26 cellular contexts compared by ENCODE assay signal in the genomic region with DNA sequence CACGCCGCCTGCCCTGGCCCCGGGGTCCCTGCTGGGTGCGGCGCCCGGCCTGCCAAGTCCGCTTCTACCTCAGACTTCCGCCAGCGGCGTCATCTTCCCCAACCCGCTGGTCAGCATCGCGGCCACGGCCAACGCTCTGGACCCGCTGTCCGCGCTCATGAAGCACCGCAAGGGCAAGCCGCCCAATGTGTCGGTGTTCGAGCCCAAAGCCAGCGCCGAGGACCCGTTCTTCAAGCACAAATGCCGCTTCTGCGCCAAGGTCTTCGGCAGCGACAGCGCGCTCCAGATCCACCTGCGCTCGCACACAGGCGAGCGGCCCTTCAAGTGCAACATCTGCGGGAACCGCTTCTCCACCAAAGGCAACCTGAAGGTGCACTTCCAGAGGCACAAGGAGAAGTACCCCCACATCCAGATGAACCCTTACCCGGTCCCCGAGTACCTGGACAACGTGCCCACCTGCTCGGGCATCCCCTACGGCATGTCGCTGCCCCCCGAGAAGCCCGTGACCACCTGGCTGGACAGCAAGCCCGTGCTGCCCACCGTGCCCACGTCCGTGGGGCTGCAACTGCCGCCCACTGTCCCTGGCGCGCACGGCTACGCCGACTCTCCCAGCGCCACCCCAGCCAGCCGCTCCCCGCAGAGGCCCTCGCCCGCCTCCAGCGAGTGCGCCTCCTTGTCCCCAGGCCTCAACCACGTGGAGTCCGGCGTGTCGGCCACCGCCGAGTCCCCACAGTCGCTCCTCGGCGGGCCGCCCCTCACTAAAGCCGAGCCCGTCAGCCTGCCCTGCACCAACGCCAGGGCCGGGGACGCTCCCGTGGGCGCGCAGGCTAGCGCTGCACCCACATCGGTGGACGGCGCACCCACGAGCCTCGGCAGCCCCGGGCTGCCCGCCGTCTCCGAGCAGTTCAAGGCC. TPM values are rescaled to one million over a fixed set of nuclear protein-coding genes. Genes with fewer than 3 reads are reported as not detected.
"Had no signal": no experiment of that assay in that cellular context is flagged by ENCODE, and none has a peak within 500 bp of the region (broad histone marks: within the 10 kb centered on the region; RNA-seq: fewer than 3 reads in every experiment).

No MANE protein-coding gene starts in this region.

- H3K4me3 ChIP-seq: body of pancreas, K562, SK-N-MC had no signal

- H3K9me3 Mint-ChIP-seq: activated naive CD4-positive, alpha-beta T cell treated with anti-CD3 and anti-CD28 coated beads, Interleukin-2, amount 50 U/mL, for 24 hours; T-cell had no signal

- H3K4me3 Mint-ChIP-seq: activated CD4-positive, alpha-beta memory T cell treated with anti-CD3 and anti-CD28 coated beads, Interleukin-2, amount 10 ng/mL, durations not matched to agents 7 days and 5 days; activated naive CD4-positive, alpha-beta T cell treated with anti-CD3 and anti-CD28 coated beads, Interleukin-2, amount 50 U/mL, for 24 hours; T-cell had no signal

- H3K4me1 Mint-ChIP-seq: activated CD4-positive, alpha-beta memory T cell treated with anti-CD3 and anti-CD28 coated beads, Interleukin-2, amount 10 ng/mL, durations not matched to agents 7 days and 5 days; activated naive CD4-positive, alpha-beta T cell treated with anti-CD3 and anti-CD28 coated beads, Interleukin-2, amount 50 U/mL, for 24 hours; T-cell had no signal

- FAIRE-seq: bronchial epithelial cell, K562, RCC 7860, TTC549 had no signal

- DNase-seq: activated CD4-positive, alpha-beta memory T cell treated with anti-CD3 and anti-CD28 coated beads, Interleukin-2, amount 10 ng/mL, durations not matched to agents 7 days and 5 days; activated CD4-positive, alpha-beta T cell treated with anti-CD3 and anti-CD28 coated beads, Interleukin-2, amount 50 U/mL, for 1 hour; activated CD4-positive, CD25-positive, alpha-beta regulatory T cell; activated CD8-positive, alpha-beta memory T cell treated with anti-CD3 and anti-CD28 coated beads, Interleukin-2, amount 50 U/mL, for 48 hours; activated naive CD4-positive, alpha-beta T cell; activated T-cell treated with anti-CD3 and anti-CD28 coated beads, Interleukin-2, amount 50 U/mL, for 1 hour; body of pancreas; central memory CD4-positive, alpha-beta T cell; Karpas-422; MM.1S; NCI-H1105; NCI-H1436; NCI-H1694 treated with DMSO at 0.1 percent for 48 hours; NCI-H2029 treated with DMSO at 0.1 percent for 48 hours; NCI-H510A treated with DMSO at 0.1 percent for 48 hours; PC-3; T-cell; T-helper 2 cell; T1000 had no signal

- ATAC-seq: body of pancreas, K562, PC-3, T-cell had no signal

- H3K27ac ChIP-seq: body of pancreas, SK-N-MC had no signal

- H3K27me3 ChIP-seq: body of pancreas had no signal

- H3K27ac Mint-ChIP-seq: activated CD4-positive, alpha-beta memory T cell treated with anti-CD3 and anti-CD28 coated beads, Interleukin-2, amount 10 ng/mL, durations not matched to agents 7 days and 5 days; activated naive CD4-positive, alpha-beta T cell treated with anti-CD3 and anti-CD28 coated beads, Interleukin-2, amount 50 U/mL, for 24 hours; T-cell had no signal

- H3K36me3 Mint-ChIP-seq: activated naive CD4-positive, alpha-beta T cell treated with anti-CD3 and anti-CD28 coated beads, Interleukin-2, amount 50 U/mL, for 24 hours; T-cell had no signal

- H3K9me3 ChIP-seq: body of pancreas had no signal

- H3K4me1 ChIP-seq: body of pancreas had no signal

RNA-seq across cellular contexts. Expression of gene SALL3, which starts 13.7 kb away (rescaled TPM):
- total RNA-seq: activated CD4-positive, alpha-beta memory T cell treated with anti-CD3 and anti-CD28 coated beads, Interleukin-2, amount 10 ng/mL, durations not matched to agents 7 days and 5 days; body of pancreas; bronchial epithelial cell; K562; PC-3 had no signal
- polyA plus RNA-seq: aorta, K562 had no signal
